Comparison of ENCODE assay signal across 12 cellular contexts in genomic region chr6:29751480-29751879, GRCh38. TPM values are rescaled to one million over a fixed set of nuclear protein-coding genes. Genes with fewer than 3 reads are reported as not detected.
DNase-seq lines count a peak whose midpoint lies in the region; ATAC-seq and TF ChIP-seq lines count a peak whose summit lies in the region.
"Had no signal": no experiment of that assay in that cellular context is flagged by ENCODE, and none has a peak within 500 bp of the region (broad histone marks: within the 10 kb centered on the region; RNA-seq: fewer than 3 reads in every experiment).

No MANE protein-coding gene starts in this region.

- H3K36me3 ChIP-seq in CD4-positive, alpha-beta memory T cell (ENCODE audit: insufficient read depth, low read length): no peaks in the 10 kb centered on the region

- H3K27ac ChIP-seq in CD4-positive, alpha-beta memory T cell (ENCODE audit: low read depth, low read length): no peak overlapping the region

- intact Hi-C loops in CD4-positive, alpha-beta memory T cell (cut with micrococcal nuclease): loop anchor here (5.0 to 10.0 kb wide), 3 partner anchors 81 to 263 kb away; no protein-coding TSS in a partner anchor
- intact Hi-C loops in posterior cingulate gyrus (cut with DNase I): loop anchor here (5.0 kb wide), 1 partner anchor 44 kb away; no protein-coding TSS in a partner anchor

- POLR2A ChIA-PET in CD4-positive, alpha-beta memory T cell (lab: Charles Lee; ENCODE audit: partially characterized antibody): interaction anchor here (0.6 to 7.9 kb wide), 7 partner anchors 11 to 190 kb away, joined by 3 to 99 read pairs (median 4); no protein-coding TSS in a partner anchor

- H3K4me3 Mint-ChIP-seq in CD4-positive, alpha-beta memory T cell: peak overlapping the region; percentile 39 to 98 (median 96)
- peak overlapping the region; percentile 88 for H3K4me3 Mint-ChIP-seq in central memory CD8-positive, alpha-beta T cell
- peak overlapping the region; percentile 91 for H3K4me3 Mint-ChIP-seq in nephron progenitor cell

- no peaks in the 10 kb centered on the region for H3K9me3 Mint-ChIP-seq in CD4-positive, alpha-beta memory T cell
- no peaks in the 10 kb centered on the region for H3K9me3 Mint-ChIP-seq in central memory CD8-positive, alpha-beta T cell
- H3K9me3 Mint-ChIP-seq in nephron progenitor cell: no peaks in the 10 kb centered on the region

- peaks cover 36 to 66% (median 48%) of the 10 kb centered on the region in 4 donors for H3K4me1 Mint-ChIP-seq in CD4-positive, alpha-beta memory T cell
- H3K4me1 Mint-ChIP-seq in central memory CD8-positive, alpha-beta T cell: peaks cover 62% of the 10 kb centered on the region
- peaks cover 52% of the 10 kb centered on the region for H3K4me1 Mint-ChIP-seq in nephron progenitor cell

- peaks cover 30% of the 10 kb centered on the region for H3K4me1 ChIP-seq in CD4-positive, alpha-beta memory T cell (ENCODE audit: insufficient read depth, low read length)

- CTCF ChIA-PET in CD4-positive, alpha-beta memory T cell (lab: Charles Lee; ENCODE audit: partially characterized antibody): interaction anchor here (1.7 to 8.2 kb wide), 3 partner anchors 13 to 48 kb away, joined by 7 to 141 read pairs (median 100); no protein-coding TSS in a partner anchor

- no peak overlapping the region for H3K4me3 ChIP-seq in CD4-positive, alpha-beta memory T cell (ENCODE audit: low read length in 2 of 2)
- peak overlapping the region; percentile 48; the same call in 1 of the 2 replicates for H3K4me3 ChIP-seq in HFF-Myc (replicated peaks; ENCODE audit: low read depth, low read length)

- H3K27ac Mint-ChIP-seq in CD4-positive, alpha-beta memory T cell: peak overlapping the region in 6 of 7 donors; percentile 65 to 96 (median 90)
- peak overlapping the region; percentile 95 for H3K27ac Mint-ChIP-seq in central memory CD8-positive, alpha-beta T cell (ENCODE audit: low read depth)
- H3K27ac Mint-ChIP-seq in nephron progenitor cell: no peak overlapping the region

- no peaks in the 10 kb centered on the region for H3K27me3 ChIP-seq in CD4-positive, alpha-beta memory T cell (ENCODE audit: insufficient read depth, low read length)

- H3K27me3 Mint-ChIP-seq in CD4-positive, alpha-beta memory T cell: no peaks in the 10 kb centered on the region
- H3K27me3 Mint-ChIP-seq in central memory CD8-positive, alpha-beta T cell: no peaks in the 10 kb centered on the region
- H3K27me3 Mint-ChIP-seq in nephron progenitor cell (ENCODE audit: low read depth, poor library complexity): peaks cover 84% of the 10 kb centered on the region

- ATAC-seq in central memory CD8-positive, alpha-beta T cell (replicated peaks; ENCODE audit: extremely low read depth, poor library complexity, severe bottlenecking): no peak
- no peak for ATAC-seq in GM18867 (IDR thresholded peaks at IDR 0.05; ENCODE audit: unreplicated experiment)

- H3K36me3 Mint-ChIP-seq in CD4-positive, alpha-beta memory T cell: peaks cover 0 to 6% of the 10 kb centered on the region in 2 donors
- H3K36me3 Mint-ChIP-seq in central memory CD8-positive, alpha-beta T cell (ENCODE audit: insufficient read depth): peaks cover 4% of the 10 kb centered on the region
- no peaks in the 10 kb centered on the region for H3K36me3 Mint-ChIP-seq in nephron progenitor cell (ENCODE audit: low read depth)

- no peaks in the 10 kb centered on the region for H3K9me3 ChIP-seq in CD4-positive, alpha-beta memory T cell (ENCODE audit: control insufficient read depth in 1 of 2, low read length in 2 of 2)

- DNase-seq in CD4-positive, alpha-beta memory T cell: no peak
- no peak for DNase-seq in HFF-Myc (ENCODE audit: extremely low read depth, low read depth)
- no peak for DNase-seq in central memory CD8-positive, alpha-beta T cell (ENCODE audit: low spot score in 2 of 2)
- no peak for DNase-seq in nephron progenitor cell
- no peak for DNase-seq in posterior cingulate gyrus
- DNase-seq in stimulated activated CD8-positive, alpha-beta memory T cell treated with anti-CD3 and anti-CD28 coated beads, Interleukin-4, amount 100 ng/mL, for 48 hours: no peak
- DNase-seq in NCI-H1436 treated with DMSO at 0.1 percent for 48 hours (lab: John Stamatoyannopoulos, UW): no peak
- DNase-seq: activated gamma-delta T cell treated with Interleukin-2 at 50 U/mL for 16 hours, DMS153, hippocampal formation, NCI-H1417 treated with DMSO at 0.1 percent for 48 hours had no signal

- TF ChIP-seq CTCF in HFF-Myc (IDR thresholded peaks at IDR 0.05; ENCODE audit: low read depth, low read length, missing control alignments): no peak
- TF ChIP-seq CTCF in nephron progenitor cell (IDR thresholded peaks at IDR 0.05): no peak

RNA-seq across cellular contexts. Expression of gene HLA-F, which starts 28.2 kb away (rescaled TPM):
- total RNA-seq in CD4-positive, alpha-beta memory T cell: 100 to 1,000 TPM; 573 to 585 TPM
- 100 to 1,000 TPM; 379 to 418 TPM for polyA plus RNA-seq in CD4-positive, alpha-beta memory T cell
